In the genomic region with DNA sequence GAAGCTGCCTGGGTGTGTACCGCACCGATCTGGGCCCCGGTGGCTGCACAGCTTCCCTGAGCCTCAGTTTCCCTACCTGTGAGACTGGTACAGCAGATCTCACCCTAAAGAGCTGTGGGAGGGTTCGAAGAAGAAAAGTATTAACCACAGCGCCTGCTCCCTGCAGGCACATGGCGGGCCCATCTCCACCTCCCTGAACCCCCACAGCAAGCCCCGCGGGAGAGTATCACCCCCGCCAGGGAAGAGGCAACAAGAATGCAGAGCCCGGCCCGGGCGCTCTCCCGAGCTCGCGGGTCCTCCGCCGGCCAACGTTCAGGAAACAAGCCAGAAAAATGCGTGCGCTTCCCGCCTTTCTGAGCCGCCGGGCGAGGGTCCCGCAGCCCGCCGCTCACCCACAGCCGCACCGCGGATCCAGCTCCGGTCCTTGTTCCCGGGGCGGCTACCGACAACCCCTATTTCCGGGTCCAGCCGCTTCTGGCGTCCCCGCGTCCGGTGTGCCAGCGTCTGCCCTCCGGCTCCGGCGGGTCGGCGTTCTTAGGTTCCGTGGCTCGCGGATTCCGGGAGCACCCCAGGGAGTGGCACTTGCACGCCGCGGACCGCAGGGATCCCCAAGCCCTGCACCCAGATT, we compare ENCODE assay signal across 8 cellular contexts. TPM values are rescaled to one million over a fixed set of nuclear protein-coding genes. Genes with fewer than 3 reads are reported as not detected.
DNase-seq lines count a peak whose midpoint lies in the region; ATAC-seq, FAIRE-seq and TF ChIP-seq lines count a peak whose summit lies in the region.

A gene with protein sequence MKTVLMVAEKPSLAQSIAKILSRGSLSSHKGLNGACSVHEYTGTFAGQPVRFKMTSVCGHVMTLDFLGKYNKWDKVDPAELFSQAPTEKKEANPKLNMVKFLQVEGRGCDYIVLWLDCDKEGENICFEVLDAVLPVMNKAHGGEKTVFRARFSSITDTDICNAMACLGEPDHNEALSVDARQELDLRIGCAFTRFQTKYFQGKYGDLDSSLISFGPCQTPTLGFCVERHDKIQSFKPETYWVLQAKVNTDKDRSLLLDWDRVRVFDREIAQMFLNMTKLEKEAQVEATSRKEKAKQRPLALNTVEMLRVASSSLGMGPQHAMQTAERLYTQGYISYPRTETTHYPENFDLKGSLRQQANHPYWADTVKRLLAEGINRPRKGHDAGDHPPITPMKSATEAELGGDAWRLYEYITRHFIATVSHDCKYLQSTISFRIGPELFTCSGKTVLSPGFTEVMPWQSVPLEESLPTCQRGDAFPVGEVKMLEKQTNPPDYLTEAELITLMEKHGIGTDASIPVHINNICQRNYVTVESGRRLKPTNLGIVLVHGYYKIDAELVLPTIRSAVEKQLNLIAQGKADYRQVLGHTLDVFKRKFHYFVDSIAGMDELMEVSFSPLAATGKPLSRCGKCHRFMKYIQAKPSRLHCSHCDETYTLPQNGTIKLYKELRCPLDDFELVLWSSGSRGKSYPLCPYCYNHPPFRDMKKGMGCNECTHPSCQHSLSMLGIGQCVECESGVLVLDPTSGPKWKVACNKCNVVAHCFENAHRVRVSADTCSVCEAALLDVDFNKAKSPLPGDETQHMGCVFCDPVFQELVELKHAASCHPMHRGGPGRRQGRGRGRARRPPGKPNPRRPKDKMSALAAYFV (minus strand): TSS at position 450 of the 628 bp plus-strand sequence. CDS start 7,078 bp downstream, outside the sequence.

- no peak for TF ChIP-seq CTCF in BE2C (IDR thresholded peaks at IDR 0.05; ENCODE audit: low read depth, low read length)
- no peak for TF ChIP-seq CTCF in NB4 (IDR thresholded peaks at IDR 0.05; ENCODE audit: low read depth, low read length)
- TF ChIP-seq CTCF in pancreas (IDR thresholded peaks at IDR 0.05), result no peak

- peak; percentile 86 for DNase-seq in BE2C
- DNase-seq in NB4 (ENCODE audit: low read depth), result peak; percentile 86
- peak; percentile 15 to 54 for DNase-seq in SW 1271 (lab: John Stamatoyannopoulos, UW)
- DNase-seq in activated naive CD8-positive, alpha-beta T cell treated with anti-CD3 and anti-CD28 coated beads, Interleukin-2, amount 10 ng/mL, durations not matched to agents 7 days and 5 days, result peak; percentile 87
- peak; percentile 90 for DNase-seq in Right ventricle myocardium superior
- peak; percentile 71 to 95 (median 82) for DNase-seq in pancreas

- FAIRE-seq in pancreas (lab: Jason Lieb, UNC), result no peak

- no peaks in the 10 kb centered on the region for H3K27me3 Mint-ChIP-seq in activated naive CD8-positive, alpha-beta T cell treated with anti-CD3 and anti-CD28 coated beads, Interleukin-2, amount 10 ng/mL, durations not matched to agents 7 days and 5 days

- H3K4me1 ChIP-seq in BE2C (no peaks in the 10 kb centered on the region), pancreas (peaks cover 4 to 10% (median 6%) of the 10 kb centered on the region in 3 donors), thymus (ENCODE audit: control insufficient read depth, insufficient read depth, low read length) (peaks cover 8% of the 10 kb centered on the region)

- POLR2A ChIA-PET in activated naive CD8-positive, alpha-beta T cell treated with anti-CD3 and anti-CD28 coated beads, Interleukin-2, amount 10 ng/mL, durations not matched to agents 7 days and 5 days (lab: Charles Lee), result interaction anchor here (0.8 to 1.7 kb wide), 4 partner anchors 12 to 325 kb away, joined by 3 to 5 read pairs (median 4); partner anchors contain the start of genes MAPK1 and YPEL1

- intact Hi-C loops in Right ventricle myocardium superior (cut with DNase I), result no loop called here
- intact Hi-C loops in pancreas (cut with DNase I), result no loop called here

- H3K9me3 ChIP-seq in BE2C (no peaks in the 10 kb centered on the region), pancreas (no peaks in the 10 kb centered on the region), thymus (ENCODE audit: control insufficient read depth) (no peaks in the 10 kb centered on the region)

- 0 to 1% methylated on average over 53 to 54 of the region's 54 CpGs for WGBS in pancreas, 2 donors
- under 1% methylated on average over 54 of the region's 54 CpGs for WGBS in thymus

- H3K36me3 ChIP-seq in BE2C (no peaks in the 10 kb centered on the region), pancreas (no peaks in the 10 kb centered on the region), thymus (ENCODE audit: control insufficient read depth, insufficient read depth) (peaks cover 4% of the 10 kb centered on the region)

- H3K36me3 Mint-ChIP-seq in activated naive CD8-positive, alpha-beta T cell treated with anti-CD3 and anti-CD28 coated beads, Interleukin-2, amount 10 ng/mL, durations not matched to agents 7 days and 5 days, result peaks cover 8% of the 10 kb centered on the region

- H3K9me3 Mint-ChIP-seq in activated naive CD8-positive, alpha-beta T cell treated with anti-CD3 and anti-CD28 coated beads, Interleukin-2, amount 10 ng/mL, durations not matched to agents 7 days and 5 days, result no peaks in the 10 kb centered on the region

- H3K27me3 ChIP-seq in BE2C (no peaks in the 10 kb centered on the region), pancreas (no peaks in the 10 kb centered on the region), thymus (ENCODE audit: control insufficient read depth, insufficient read depth) (no peaks in the 10 kb centered on the region)

- H3K4me3 ChIP-seq in BE2C (ENCODE audit: low read depth, low read length) (peak within 1 kb of the TSS; percentile 99), NB4 (ENCODE audit: low read depth, low read length) (peak within 1 kb of the TSS; percentile 93), pancreas (peak within 1 kb of the TSS; percentile 60 to 99 (median 94)), thymus (ENCODE audit: low read length) (peak within 1 kb of the TSS; percentile 96)

- peaks cover 24% of the 10 kb centered on the region for H3K4me1 Mint-ChIP-seq in activated naive CD8-positive, alpha-beta T cell treated with anti-CD3 and anti-CD28 coated beads, Interleukin-2, amount 10 ng/mL, durations not matched to agents 7 days and 5 days

- H3K27ac ChIP-seq in pancreas (peak within 1 kb of the TSS; percentile 30 to 46 (median 40)), thymus (ENCODE audit: low read depth) (peak within 1 kb of the TSS; percentile 76)

- ATAC-seq in GM21423 (IDR thresholded peaks at IDR 0.05; ENCODE audit: unreplicated experiment) (peak; percentile 76), Right ventricle myocardium superior (ENCODE audit: poor library complexity) (peak; percentile 95), pancreas (peak; percentile 96 to 98 (median 98))
- ATAC-seq in activated naive CD8-positive, alpha-beta T cell treated with anti-CD3 and anti-CD28 coated beads, Interleukin-2, amount 10 ng/mL, durations not matched to agents 7 days and 5 days (ENCODE audit: low read depth), result peak; percentile 87

- peak within 1 kb of the TSS; percentile 90 for H3K4me3 Mint-ChIP-seq in activated naive CD8-positive, alpha-beta T cell treated with anti-CD3 and anti-CD28 coated beads, Interleukin-2, amount 10 ng/mL, durations not matched to agents 7 days and 5 days

- peak; percentile 76 for TF ChIP-seq POLR2A in NB4 (IDR thresholded peaks at IDR 0.05; ENCODE audit: extremely low read depth, insufficient read length)

- H3K27ac Mint-ChIP-seq in activated naive CD8-positive, alpha-beta T cell treated with anti-CD3 and anti-CD28 coated beads, Interleukin-2, amount 10 ng/mL, durations not matched to agents 7 days and 5 days, result peak within 1 kb of the TSS; percentile 84

RNA-seq across cellular contexts. Expression of the gene that starts here (rescaled TPM):
- 50.9 TPM for polyA plus RNA-seq in BE2C (2012; ENCODE audit: insufficient read depth, insufficient read length, low read depth)
- total RNA-seq in activated naive CD8-positive, alpha-beta T cell treated with anti-CD3 and anti-CD28 coated beads, Interleukin-2, amount 10 ng/mL, durations not matched to agents 7 days and 5 days, result 10 to 100 TPM; 45.6 to 56.6 TPM
- total RNA-seq in Right ventricle myocardium superior (9.0 TPM), pancreas (10 to 100 TPM in 2 of 6 donors, 1 to 10 TPM in 4; 6.7 to 17.3 (median 9.4) TPM)
- polyA plus RNA-seq in pancreas (10 to 100 TPM; 18.0 to 20.5 TPM), thymus (18.4 TPM)

Comparison
In these comparisons a context has a peak if more than half of its experiments do, and no peak if none do; other contexts are left out.
1. Peak in every context shown above with its lines: DNase-seq, ATAC-seq, H3K4me3 ChIP-seq and H3K27ac ChIP-seq.
2. DNase-seq: peak in every context shown above with its lines; median percentile 90 in Right ventricle myocardium superior; 87 in activated naive CD8-positive, alpha-beta T cell treated with anti-CD3 and anti-CD28 coated beads, Interleukin-2, amount 10 ng/mL, durations not matched to agents 7 days and 5 days; 86 in BE2C; 86 in NB4; 82 in pancreas; 34 in SW 1271.